ENCODE assay signal across 23 cellular contexts in genomic region chr4:62288803-62289541, GRCh38.
A peak's percentile ranks its signal among the peaks of the same experiment; 100 is the strongest.
DNase-seq lines count a peak whose midpoint lies in the region; ATAC-seq and TF ChIP-seq lines count a peak whose summit lies in the region.
"Had no signal": no experiment of that assay in that cellular context is flagged by ENCODE, and none has a peak within 500 bp of the region (broad histone marks: within the 10 kb centered on the region; RNA-seq: fewer than 3 reads in every experiment).

No MANE protein-coding gene starts in this region.

- no peak overlapping the region for H3K9ac ChIP-seq in adipocyte (ENCODE audit: low read length)

- H3K36me3 ChIP-seq in BE2C (no peaks in the 10 kb centered on the region), adipocyte (ENCODE audit: control insufficient read depth, insufficient read depth, low read length, severe bottlenecking) (no peaks in the 10 kb centered on the region), left lung (no peaks in the 10 kb centered on the region), tibial artery (no peaks in the 10 kb centered on the region)
- H3K36me3 ChIP-seq: HAP-1, SJCRH30, spleen, thoracic aorta had no signal

- intact Hi-C loops in left lung (cut with DNase I) (no loop called here), tibial artery (cut with DNase I; ENCODE audit: low total_unique reads) (no loop called here)

- H3K9me3 ChIP-seq in BE2C, result no peaks in the 10 kb centered on the region
- H3K9me3 ChIP-seq in adipocyte (ENCODE audit: control insufficient read depth, low read length), result no peaks in the 10 kb centered on the region
- H3K9me3 ChIP-seq in left lung, result no peaks in the 10 kb centered on the region
- H3K9me3 ChIP-seq in tibial artery, result no peaks in the 10 kb centered on the region
- H3K9me3 ChIP-seq: HAP-1, SJCRH30, thoracic aorta had no signal

- H3K4me1 ChIP-seq in BE2C, result peaks cover 14% of the 10 kb centered on the region
- H3K4me1 ChIP-seq in adipocyte (ENCODE audit: control insufficient read depth, insufficient read depth, low read length), result no peaks in the 10 kb centered on the region
- no peaks in the 10 kb centered on the region for H3K4me1 ChIP-seq in left lung
- H3K4me1 ChIP-seq in tibial artery, result no peaks in the 10 kb centered on the region
- H3K4me1 ChIP-seq: HAP-1, SJCRH30, spleen had no signal

- H3K27ac ChIP-seq in left lung (no peak overlapping the region), tibial artery (no peak overlapping the region)
- H3K27ac ChIP-seq: SJCRH30, spleen, thoracic aorta had no signal

- TF ChIP-seq CTCF in BE2C (IDR thresholded peaks at IDR 0.05; ENCODE audit: low read depth, low read length) (no peak), left lung (IDR thresholded peaks at IDR 0.05) (no peak), tibial artery (IDR thresholded peaks at IDR 0.05) (no peak)

- peak; percentile 30 for DNase-seq in BE2C
- DNase-seq in NOMO-1 treated with DMSO at 0.1 percent for 48 hours (lab: John Stamatoyannopoulos, UW; ENCODE audit: unreplicated experiment), result peak; percentile 28
- DNase-seq in adipocyte (ENCODE audit: low read depth), result peak; percentile 62
- DNase-seq in left lung, result no peak
- DNase-seq in tibial artery, result no peak
- DNase-seq in DMS114 treated with DMSO at 0.1 percent for 48 hours (lab: John Stamatoyannopoulos, UW; ENCODE audit: unreplicated experiment), result no peak
- DNase-seq: activated CD4-positive, alpha-beta T cell treated with anti-CD3 and anti-CD28 coated beads for 4 hours; activated naive CD4-positive, alpha-beta T cell treated with Interleukin-2 at 50 U/mL for 16 hours; activated T-cell treated with anti-CD3 and anti-CD28 coated beads, Interleukin-2, amount 50 U/mL, for 72 hours; amygdala; KBM-7; kidney glomerular epithelial cell; MM.1S; NCI-H1694; NCI-H526 treated with DMSO at 0.1 percent for 48 hours; SJCRH30; spleen; stimulated activated CD4-positive, alpha-beta T cell treated with anti-CD3 and anti-CD28 coated beads, Interleukin-4, amount 100 ng/mL, for 1 hour; T-helper 17 cell had no signal

- ATAC-seq in left lung (peak; percentile 36), HG02840 (IDR thresholded peaks at IDR 0.05; ENCODE audit: low FRiP score, unreplicated experiment) (no peak)
- ATAC-seq: activated T-cell treated with anti-CD3 and anti-CD28 coated beads, Interleukin-2, amount 50 U/mL, for 72 hours; stimulated activated memory B cell treated with anti-CD40 and anti-IgM and Interleukin-4, amounts not matched to agents 10 μg/mL and 1 μg/mL and 100 μg/mL, for 72 hours; T-helper 17 cell had no signal

- H3K4me3 ChIP-seq in BE2C (ENCODE audit: low read depth, low read length) (no peak overlapping the region), adipocyte (ENCODE audit: low read length) (no peak overlapping the region), left lung (no peak overlapping the region), tibial artery (no peak overlapping the region)
- H3K4me3 ChIP-seq: HAP-1, SJCRH30, spleen, thoracic aorta had no signal

- no peaks in the 10 kb centered on the region for H3K27me3 ChIP-seq in BE2C
- H3K27me3 ChIP-seq in adipocyte (replicated peaks; ENCODE audit: control insufficient read depth, insufficient read depth, low read length), result no peaks in the 10 kb centered on the region
- no peaks in the 10 kb centered on the region for H3K27me3 ChIP-seq in left lung
- H3K27me3 ChIP-seq in tibial artery, result no peaks in the 10 kb centered on the region
- H3K27me3 ChIP-seq: SJCRH30, spleen had no signal

Comparison
In these comparisons a context has a peak if more than half of its experiments do, and no peak if none do; other contexts are left out.
1. DNase-seq: peak in BE2C (single experiment), NOMO-1 treated with DMSO at 0.1 percent for 48 hours (single experiment) and adipocyte (single experiment); none in left lung (0 of 2), tibial artery (0 of 2) and DMS114 treated with DMSO at 0.1 percent for 48 hours (single experiment).